ENCODE assay signal across 18 cellular contexts in the genomic region with DNA sequence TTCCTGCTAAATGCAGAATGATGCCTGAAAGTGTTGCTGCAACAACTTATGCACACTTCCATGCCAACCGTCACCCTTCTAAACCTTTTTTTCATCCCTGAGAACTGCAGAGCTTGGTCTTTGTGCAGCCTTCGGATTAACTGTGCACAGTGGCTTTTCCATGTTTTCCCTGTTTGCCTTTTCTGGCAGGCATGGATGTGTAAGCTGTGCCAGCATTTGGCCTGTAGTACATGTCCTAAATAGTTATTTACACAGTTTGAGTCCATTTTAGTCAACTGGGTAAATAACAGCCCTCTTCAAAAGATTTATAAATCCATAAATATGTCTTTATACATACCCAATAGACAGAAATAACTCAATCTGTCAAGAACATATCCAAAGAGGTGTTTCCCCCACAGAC. TPM values are rescaled to one million over a fixed set of nuclear protein-coding genes. Genes with fewer than 3 reads are reported as not detected.
DNase-seq lines count a peak whose midpoint lies in the region; ATAC-seq and TF ChIP-seq lines count a peak whose summit lies in the region.
"Had no signal": no experiment of that assay in that cellular context is flagged by ENCODE, and none has a peak within 500 bp of the region (broad histone marks: within the 10 kb centered on the region; RNA-seq: fewer than 3 reads in every experiment).

No MANE protein-coding gene starts in this region.

- H3K27ac Mint-ChIP-seq in mesothelial cell of epicardium, result peak overlapping the region; percentile 81
- H3K27ac Mint-ChIP-seq: CD14-positive monocyte had no signal

- H3K4me1 Mint-ChIP-seq in mesothelial cell of epicardium, result peaks cover 90% of the 10 kb centered on the region
- H3K4me1 Mint-ChIP-seq: CD14-positive monocyte had no signal

- no peak overlapping the region for H3K4me3 Mint-ChIP-seq in mesothelial cell of epicardium
- H3K4me3 Mint-ChIP-seq: CD14-positive monocyte had no signal

- intact Hi-C loops in transverse colon (cut with DNase I; ENCODE audit: low total_unique reads), result no loop called here

- in situ Hi-C loops in transverse colon (cut with MboI; ENCODE audit: low pct_ligation_motif_present in 1 of 4, low pct_unique_long_range_greater_than_20kb in 1 of 4, low sequenced_read_pairs in 3 of 4), result no loop called here

- H3K9me3 ChIP-seq in transverse colon, result no peaks in the 10 kb centered on the region
- H3K9me3 ChIP-seq: Caco-2, Peyer's patch had no signal

- no peaks in the 10 kb centered on the region for H3K9me3 Mint-ChIP-seq in mesothelial cell of epicardium
- H3K9me3 Mint-ChIP-seq: CD14-positive monocyte had no signal

- H3K27me3 Mint-ChIP-seq in mesothelial cell of epicardium (ENCODE audit: low read depth), result no peaks in the 10 kb centered on the region

- no peaks in the 10 kb centered on the region for H3K36me3 ChIP-seq in transverse colon
- H3K36me3 ChIP-seq: Peyer's patch had no signal

- WGBS in transverse colon (ENCODE audit: low coverage in 1 of 2), 2 donors, result 53 to 60% methylated on average over 2 of the region's 2 CpGs

- no peak overlapping the region for H3K4me3 ChIP-seq in transverse colon
- H3K4me3 ChIP-seq: GM12878, Peyer's patch had no signal

- peak overlapping the region in 3 of 4 donors; percentile 28 to 53 (median 37) for H3K27ac ChIP-seq in transverse colon

- TF ChIP-seq CTCF in mesothelial cell of epicardium (IDR thresholded peaks at IDR 0.05; ENCODE audit: unreplicated experiment) (no peak), transverse colon (IDR thresholded peaks at IDR 0.05) (no peak)

- peaks cover 33% of the 10 kb centered on the region for H3K36me3 Mint-ChIP-seq in mesothelial cell of epicardium
- H3K36me3 Mint-ChIP-seq: CD14-positive monocyte had no signal

- DNase-seq in SHP77 treated with DMSO at 0.1 percent for 48 hours (lab: John Stamatoyannopoulos, UW) (peak; percentile 12), SHP77 (lab: John Stamatoyannopoulos, UW) (no peak), NCI-H69 (lab: John Stamatoyannopoulos, UW) (peak; percentile 58), mesothelial cell of epicardium (ENCODE audit: low spot score in 2 of 2, unreplicated experiment in 2 of 2) (no peak), transverse colon (no peak), NCI-H146 treated with DMSO at 0.1 percent for 48 hours (lab: John Stamatoyannopoulos, UW; ENCODE audit: unreplicated experiment) (no peak), NK-92 (lab: John Stamatoyannopoulos, UW; ENCODE audit: unreplicated experiment) (no peak)
- DNase-seq: Caco-2, HCEC 1CT, Karpas-422, NCI-H1436, NCI-H226, NCI-H748 treated with DMSO at 0.1 percent for 48 hours, Peyer's patch, Right ventricle myocardium superior had no signal

- H3K4me1 ChIP-seq in transverse colon, result peaks cover 14 to 88% (median 26%) of the 10 kb centered on the region in 4 donors
- H3K4me1 ChIP-seq: Caco-2 had no signal

- no peak for TF ChIP-seq EP300 in transverse colon (IDR thresholded peaks at IDR 0.05; ENCODE audit: low read depth)

- no peaks in the 10 kb centered on the region for H3K27me3 ChIP-seq in transverse colon
- H3K27me3 ChIP-seq: Peyer's patch had no signal

- no peak for ATAC-seq in HG02885 (IDR thresholded peaks at IDR 0.05; ENCODE audit: poor library complexity, unreplicated experiment)
- ATAC-seq: GM12878 had no signal

- TF ChIP-seq POLR2A in transverse colon (IDR thresholded peaks at IDR 0.05), result no peak

RNA-seq across cellular contexts. Expression of a gene that starts 31.5 kb away (rescaled TPM):
- 305 to 324 TPM (median 317 TPM) in 3 replicates for total RNA-seq in mesothelial cell of epicardium
- 100 to 1,000 TPM in 1 of 4 donors, 10 to 100 TPM in 3; 25.9 to 129 (median 28.8) TPM for total RNA-seq in transverse colon

Comparison
In these comparisons a context has a peak if more than half of its experiments do, and no peak if none do; other contexts are left out.
1. DNase-seq: peak in SHP77 treated with DMSO at 0.1 percent for 48 hours (single experiment) and NCI-H69 (single experiment); none in SHP77 (0 of 2), mesothelial cell of epicardium (0 of 2), transverse colon (single experiment), NCI-H146 treated with DMSO at 0.1 percent for 48 hours (single experiment) and NK-92 (single experiment).